ENCODE assay signal across 9 cellular contexts in genomic region chr3:161413127-161413854, GRCh38. TPM values are rescaled to one million over a fixed set of nuclear protein-coding genes. Genes with fewer than 3 reads are reported as not detected.
DNase-seq lines count a peak whose midpoint lies in the region; ATAC-seq and TF ChIP-seq lines count a peak whose summit lies in the region.
"Had no signal": no experiment of that assay in that cellular context is flagged by ENCODE, and none has a peak within 500 bp of the region (broad histone marks: within the 10 kb centered on the region; RNA-seq: fewer than 3 reads in every experiment).

No MANE protein-coding gene starts in this region.

- in situ Hi-C loops in ACHN (cut with HindIII; ENCODE audit: low pct_ligation_motif_present, low pct_unique_long_range_greater_than_20kb, low sequenced_read_pairs), result no loop called here

- ATAC-seq in GM19023 (IDR thresholded peaks at IDR 0.05; ENCODE audit: unreplicated experiment), result peak; percentile 34
- peak; percentile 38 for ATAC-seq in HG03354 (IDR thresholded peaks at IDR 0.05; ENCODE audit: poor library complexity, severe bottlenecking, unreplicated experiment)
- no peak for ATAC-seq in HG02588 (IDR thresholded peaks at IDR 0.05; ENCODE audit: unreplicated experiment)
- ATAC-seq in HG03571 (IDR thresholded peaks at IDR 0.05; ENCODE audit: unreplicated experiment), result no peak

- TF ChIP-seq CTCF in choroid plexus epithelial cell (conservative IDR thresholded peaks at IDR 0.05; ENCODE audit: low read depth, low read length), result no peak

- peak; percentile 55 for DNase-seq in choroid plexus epithelial cell (ENCODE audit: low read depth)
- peak; percentile 45 for DNase-seq in occipital lobe (lab: John Stamatoyannopoulos, UW)
- DNase-seq in hepatic stellate cell (ENCODE audit: low spot score), result no peak
- DNase-seq in ACHN, result no peak
- DNase-seq: SHP77 had no signal

- H3K4me3 ChIP-seq in choroid plexus epithelial cell (ENCODE audit: low read depth, low read length), result no peak overlapping the region

RNA-seq across cellular contexts. Expression of gene SPTSSB, which starts 42.0 kb away (rescaled TPM):
- total RNA-seq in occipital lobe, result 3.6 TPM

Comparison
In these comparisons a context has a peak if more than half of its experiments do, and no peak if none do; other contexts are left out.
1. ATAC-seq: peak in GM19023 (single experiment) and HG03354 (single experiment); none in HG02588 (single experiment) and HG03571 (single experiment).
2. DNase-seq: peak in choroid plexus epithelial cell (single experiment) and occipital lobe (single experiment); none in hepatic stellate cell (single experiment) and ACHN (single experiment).